Comparison of ENCODE assay signal across 1 cellular context in the genomic region with DNA sequence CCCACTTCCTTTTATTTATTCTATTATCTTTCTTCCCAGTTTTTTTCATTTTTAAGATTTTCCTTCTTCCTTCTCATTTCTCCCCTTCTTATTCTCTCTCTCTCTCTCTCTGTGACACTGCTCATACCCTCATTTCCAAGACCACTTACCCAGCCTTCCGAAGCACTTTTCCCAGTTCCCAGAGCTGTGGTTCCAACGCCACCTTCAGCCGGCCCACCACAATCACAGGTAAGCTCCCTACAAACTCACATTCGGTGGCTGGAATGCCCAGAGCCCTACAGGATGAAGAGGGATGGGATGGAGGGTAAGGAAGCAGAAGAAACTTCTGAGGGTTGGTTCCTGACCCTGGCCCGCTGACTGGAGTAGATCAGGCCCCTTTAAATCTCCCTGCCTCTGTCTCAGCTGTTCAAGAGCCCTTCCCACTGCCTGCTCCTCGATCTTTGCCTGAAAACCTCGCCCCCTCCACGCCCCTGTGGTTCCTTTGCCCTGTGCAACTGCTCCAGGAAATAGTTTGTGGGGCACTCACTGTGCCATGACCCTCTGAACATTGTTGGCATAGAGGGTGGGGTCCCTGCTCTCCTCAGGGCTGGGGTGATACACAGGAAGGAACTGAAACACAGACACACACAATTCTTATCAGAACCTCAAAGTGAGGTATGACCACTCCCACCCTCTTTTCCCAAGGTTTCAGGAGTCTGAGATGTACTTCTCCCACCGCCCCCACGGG.
TF ChIP-seq lines count a peak whose summit lies in the region.

No MANE protein-coding gene starts in this region.

TF ChIP-seq in GM23338, 12 proteins besides CTCF, POLR2A, EP300 and RAD21 (continued from another document):
- TF ChIP-seq, protein P1, sequence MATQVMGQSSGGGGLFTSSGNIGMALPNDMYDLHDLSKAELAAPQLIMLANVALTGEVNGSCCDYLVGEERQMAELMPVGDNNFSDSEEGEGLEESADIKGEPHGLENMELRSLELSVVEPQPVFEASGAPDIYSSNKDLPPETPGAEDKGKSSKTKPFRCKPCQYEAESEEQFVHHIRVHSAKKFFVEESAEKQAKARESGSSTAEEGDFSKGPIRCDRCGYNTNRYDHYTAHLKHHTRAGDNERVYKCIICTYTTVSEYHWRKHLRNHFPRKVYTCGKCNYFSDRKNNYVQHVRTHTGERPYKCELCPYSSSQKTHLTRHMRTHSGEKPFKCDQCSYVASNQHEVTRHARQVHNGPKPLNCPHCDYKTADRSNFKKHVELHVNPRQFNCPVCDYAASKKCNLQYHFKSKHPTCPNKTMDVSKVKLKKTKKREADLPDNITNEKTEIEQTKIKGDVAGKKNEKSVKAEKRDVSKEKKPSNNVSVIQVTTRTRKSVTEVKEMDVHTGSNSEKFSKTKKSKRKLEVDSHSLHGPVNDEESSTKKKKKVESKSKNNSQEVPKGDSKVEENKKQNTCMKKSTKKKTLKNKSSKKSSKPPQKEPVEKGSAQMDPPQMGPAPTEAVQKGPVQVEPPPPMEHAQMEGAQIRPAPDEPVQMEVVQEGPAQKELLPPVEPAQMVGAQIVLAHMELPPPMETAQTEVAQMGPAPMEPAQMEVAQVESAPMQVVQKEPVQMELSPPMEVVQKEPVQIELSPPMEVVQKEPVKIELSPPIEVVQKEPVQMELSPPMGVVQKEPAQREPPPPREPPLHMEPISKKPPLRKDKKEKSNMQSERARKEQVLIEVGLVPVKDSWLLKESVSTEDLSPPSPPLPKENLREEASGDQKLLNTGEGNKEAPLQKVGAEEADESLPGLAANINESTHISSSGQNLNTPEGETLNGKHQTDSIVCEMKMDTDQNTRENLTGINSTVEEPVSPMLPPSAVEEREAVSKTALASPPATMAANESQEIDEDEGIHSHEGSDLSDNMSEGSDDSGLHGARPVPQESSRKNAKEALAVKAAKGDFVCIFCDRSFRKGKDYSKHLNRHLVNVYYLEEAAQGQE (IDR thresholded peaks at IDR 0.05; ENCODE audit: unreplicated experiment) = no peak
- no peak for TF ChIP-seq STAT1 (IDR thresholded peaks at IDR 0.05; ENCODE audit: unreplicated experiment)
- no peak for TF ChIP-seq EZH2phosphoT487 (IDR thresholded peaks at IDR 0.05; ENCODE audit: unreplicated experiment)
- no peak for TF ChIP-seq ZNF114 (CRISPR knock-in tag; IDR thresholded peaks at IDR 0.05)
- no peak for TF ChIP-seq ZNF331 (CRISPR knock-in tag; IDR thresholded peaks at IDR 0.05; ENCODE audit: low read depth)
- TF ChIP-seq, protein P2, sequence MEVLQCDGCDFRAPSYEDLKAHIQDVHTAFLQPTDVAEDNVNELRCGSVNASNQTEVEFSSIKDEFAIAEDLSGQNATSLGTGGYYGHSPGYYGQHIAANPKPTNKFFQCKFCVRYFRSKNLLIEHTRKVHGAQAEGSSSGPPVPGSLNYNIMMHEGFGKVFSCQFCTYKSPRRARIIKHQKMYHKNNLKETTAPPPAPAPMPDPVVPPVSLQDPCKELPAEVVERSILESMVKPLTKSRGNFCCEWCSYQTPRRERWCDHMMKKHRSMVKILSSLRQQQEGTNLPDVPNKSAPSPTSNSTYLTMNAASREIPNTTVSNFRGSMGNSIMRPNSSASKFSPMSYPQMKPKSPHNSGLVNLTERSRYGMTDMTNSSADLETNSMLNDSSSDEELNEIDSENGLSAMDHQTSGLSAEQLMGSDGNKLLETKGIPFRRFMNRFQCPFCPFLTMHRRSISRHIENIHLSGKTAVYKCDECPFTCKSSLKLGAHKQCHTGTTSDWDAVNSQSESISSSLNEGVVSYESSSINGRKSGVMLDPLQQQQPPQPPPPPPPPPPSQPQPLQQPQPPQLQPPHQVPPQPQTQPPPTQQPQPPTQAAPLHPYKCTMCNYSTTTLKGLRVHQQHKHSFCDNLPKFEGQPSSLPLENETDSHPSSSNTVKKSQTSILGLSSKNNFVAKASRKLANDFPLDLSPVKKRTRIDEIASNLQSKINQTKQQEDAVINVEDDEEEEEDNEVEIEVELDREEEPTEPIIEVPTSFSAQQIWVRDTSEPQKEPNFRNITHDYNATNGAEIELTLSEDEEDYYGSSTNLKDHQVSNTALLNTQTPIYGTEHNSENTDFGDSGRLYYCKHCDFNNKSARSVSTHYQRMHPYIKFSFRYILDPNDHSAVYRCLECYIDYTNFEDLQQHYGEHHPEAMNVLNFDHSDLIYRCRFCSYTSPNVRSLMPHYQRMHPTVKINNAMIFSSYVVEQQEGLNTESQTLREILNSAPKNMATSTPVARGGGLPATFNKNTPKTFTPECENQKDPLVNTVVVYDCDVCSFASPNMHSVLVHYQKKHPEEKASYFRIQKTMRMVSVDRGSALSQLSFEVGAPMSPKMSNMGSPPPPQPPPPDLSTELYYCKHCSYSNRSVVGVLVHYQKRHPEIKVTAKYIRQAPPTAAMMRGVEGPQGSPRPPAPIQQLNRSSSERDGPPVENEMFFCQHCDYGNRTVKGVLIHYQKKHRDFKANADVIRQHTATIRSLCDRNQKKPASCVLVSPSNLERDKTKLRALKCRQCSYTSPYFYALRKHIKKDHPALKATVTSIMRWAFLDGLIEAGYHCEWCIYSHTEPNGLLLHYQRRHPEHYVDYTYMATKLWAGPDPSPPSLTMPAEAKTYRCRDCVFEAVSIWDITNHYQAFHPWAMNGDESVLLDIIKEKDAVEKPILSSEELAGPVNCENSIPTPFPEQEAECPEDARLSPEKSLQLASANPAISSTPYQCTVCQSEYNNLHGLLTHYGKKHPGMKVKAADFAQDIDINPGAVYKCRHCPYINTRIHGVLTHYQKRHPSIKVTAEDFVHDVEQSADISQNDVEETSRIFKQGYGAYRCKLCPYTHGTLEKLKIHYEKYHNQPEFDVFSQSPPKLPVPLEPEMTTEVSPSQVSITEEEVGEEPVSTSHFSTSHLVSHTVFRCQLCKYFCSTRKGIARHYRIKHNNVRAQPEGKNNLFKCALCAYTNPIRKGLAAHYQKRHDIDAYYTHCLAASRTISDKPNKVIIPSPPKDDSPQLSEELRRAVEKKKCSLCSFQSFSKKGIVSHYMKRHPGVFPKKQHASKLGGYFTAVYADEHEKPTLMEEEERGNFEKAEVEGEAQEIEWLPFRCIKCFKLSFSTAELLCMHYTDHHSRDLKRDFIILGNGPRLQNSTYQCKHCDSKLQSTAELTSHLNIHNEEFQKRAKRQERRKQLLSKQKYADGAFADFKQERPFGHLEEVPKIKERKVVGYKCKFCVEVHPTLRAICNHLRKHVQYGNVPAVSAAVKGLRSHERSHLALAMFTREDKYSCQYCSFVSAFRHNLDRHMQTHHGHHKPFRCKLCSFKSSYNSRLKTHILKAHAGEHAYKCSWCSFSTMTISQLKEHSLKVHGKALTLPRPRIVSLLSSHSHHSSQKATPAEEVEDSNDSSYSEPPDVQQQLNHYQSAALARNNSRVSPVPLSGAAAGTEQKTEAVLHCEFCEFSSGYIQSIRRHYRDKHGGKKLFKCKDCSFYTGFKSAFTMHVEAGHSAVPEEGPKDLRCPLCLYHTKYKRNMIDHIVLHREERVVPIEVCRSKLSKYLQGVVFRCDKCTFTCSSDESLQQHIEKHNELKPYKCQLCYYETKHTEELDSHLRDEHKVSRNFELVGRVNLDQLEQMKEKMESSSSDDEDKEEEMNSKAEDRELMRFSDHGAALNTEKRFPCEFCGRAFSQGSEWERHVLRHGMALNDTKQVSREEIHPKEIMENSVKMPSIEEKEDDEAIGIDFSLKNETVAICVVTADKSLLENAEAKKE (CRISPR knock-in tag; IDR thresholded peaks at IDR 0.05) = no peak
- TF ChIP-seq CREB1 (CRISPR knock-in tag; IDR thresholded peaks at IDR 0.05; ENCODE audit: low read depth) = no peak
- no peak for TF ChIP-seq POLR2AphosphoS5 (IDR thresholded peaks at IDR 0.05; ENCODE audit: low read depth)
- TF ChIP-seq EZH2 (IDR thresholded peaks at IDR 0.05; ENCODE audit: low read depth, unreplicated experiment) = no peak
- TF ChIP-seq, protein P3, sequence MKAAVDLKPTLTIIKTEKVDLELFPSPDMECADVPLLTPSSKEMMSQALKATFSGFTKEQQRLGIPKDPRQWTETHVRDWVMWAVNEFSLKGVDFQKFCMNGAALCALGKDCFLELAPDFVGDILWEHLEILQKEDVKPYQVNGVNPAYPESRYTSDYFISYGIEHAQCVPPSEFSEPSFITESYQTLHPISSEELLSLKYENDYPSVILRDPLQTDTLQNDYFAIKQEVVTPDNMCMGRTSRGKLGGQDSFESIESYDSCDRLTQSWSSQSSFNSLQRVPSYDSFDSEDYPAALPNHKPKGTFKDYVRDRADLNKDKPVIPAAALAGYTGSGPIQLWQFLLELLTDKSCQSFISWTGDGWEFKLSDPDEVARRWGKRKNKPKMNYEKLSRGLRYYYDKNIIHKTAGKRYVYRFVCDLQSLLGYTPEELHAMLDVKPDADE (IDR thresholded peaks at IDR 0.05) = no peak
TF ChIP-seq in GM23338: peak in this region for 0.
